ENCODE assay signal across 16 cellular contexts in genomic region chr16:57133911-57134310, GRCh38. TPM values are rescaled to one million over a fixed set of nuclear protein-coding genes. Genes with fewer than 3 reads are reported as not detected.
DNase-seq lines count a peak whose midpoint lies in the region; ATAC-seq and TF ChIP-seq lines count a peak whose summit lies in the region.
"Had no signal": no experiment of that assay in that cellular context is flagged by ENCODE, and none has a peak within 500 bp of the region (broad histone marks: within the 10 kb centered on the region; RNA-seq: fewer than 3 reads in every experiment).

No MANE protein-coding gene starts in this region.

- peak overlapping the region; percentile 88 for H3K27ac Mint-ChIP-seq in CD4-positive, alpha-beta T cell
- peak overlapping the region; percentile 90 for H3K27ac Mint-ChIP-seq in activated naive CD8-positive, alpha-beta T cell treated with anti-CD3 and anti-CD28 coated beads, Interleukin-2, amount 10 ng/mL, durations not matched to agents 7 days and 5 days

- H3K18ac ChIP-seq in neuronal stem cell (ENCODE audit: low read length) = peak overlapping the region; percentile 72

- H2BK5ac ChIP-seq in neuronal stem cell (ENCODE audit: low read length) = peak overlapping the region; percentile 42

- no peaks in the 10 kb centered on the region for H3K9me3 Mint-ChIP-seq in CD4-positive, alpha-beta T cell
- no peaks in the 10 kb centered on the region for H3K9me3 Mint-ChIP-seq in activated naive CD8-positive, alpha-beta T cell treated with anti-CD3 and anti-CD28 coated beads, Interleukin-2, amount 10 ng/mL, durations not matched to agents 7 days and 5 days

- H3K79me1 ChIP-seq in neuronal stem cell (ENCODE audit: low read depth, low read length) = peaks cover 2% of the 10 kb centered on the region

- no peak for ATAC-seq in CD4-positive, alpha-beta T cell (ENCODE audit: poor library complexity)
- peak; percentile 49 for ATAC-seq in activated naive CD8-positive, alpha-beta T cell treated with anti-CD3 and anti-CD28 coated beads, Interleukin-2, amount 10 ng/mL, durations not matched to agents 7 days and 5 days (ENCODE audit: low read depth)
- ATAC-seq in GM19351 (IDR thresholded peaks at IDR 0.05; ENCODE audit: unreplicated experiment) (no peak), psoas muscle (no peak)
- ATAC-seq: gastroesophageal sphincter had no signal

- H3K27me3 ChIP-seq in CD4-positive, alpha-beta T cell (ENCODE audit: control insufficient read depth, insufficient read depth, low read length) = no peaks in the 10 kb centered on the region
- H3K27me3 ChIP-seq in MM.1S (replicated peaks; ENCODE audit: insufficient read depth, low read length) (no peaks in the 10 kb centered on the region), neuronal stem cell (ENCODE audit: control insufficient read depth in 3 of 3, insufficient read depth in 3 of 3, low read depth in 1 of 3, low read length in 3 of 3) (no peaks in the 10 kb centered on the region), stomach (no peaks in the 10 kb centered on the region), psoas muscle (ENCODE audit: insufficient read depth in 3 of 3, low read length in 2 of 3) (no peaks in the 10 kb centered on the region)
- H3K27me3 ChIP-seq: gastroesophageal sphincter, tibial artery had no signal

- H3K4me3 ChIP-seq in MM.1S (ENCODE audit: low read length) (no peak overlapping the region), neuronal stem cell (ENCODE audit: low read length in 2 of 2) (no peak overlapping the region), stomach (no peak overlapping the region), psoas muscle (no peak overlapping the region)
- H3K4me3 ChIP-seq: gastroesophageal sphincter, tibial artery had no signal

- H3K27ac ChIP-seq in CD4-positive, alpha-beta T cell (ENCODE audit: low read depth, low read length) = peak overlapping the region; percentile 62
- no peak overlapping the region; the same call in 1 of the 2 replicates for H3K27ac ChIP-seq in MM.1S (ENCODE audit: low read length)
- H3K27ac ChIP-seq in neuronal stem cell (replicated peaks; ENCODE audit: low read length) = no peak overlapping the region
- no peak overlapping the region for H3K27ac ChIP-seq in stomach
- H3K27ac ChIP-seq in psoas muscle = no peak overlapping the region
- H3K27ac ChIP-seq: C4-2B, gastroesophageal sphincter, tibial artery had no signal

- H3K4me2 ChIP-seq in MM.1S (ENCODE audit: low read depth, low read length) (peak overlapping the region; percentile 85; the same call in 1 of the 2 replicates), neuronal stem cell (ENCODE audit: insufficient read depth, low read length, poor library complexity, severe bottlenecking) (no peak overlapping the region)

- H3K9me2 ChIP-seq in MM.1S (replicated peaks; ENCODE audit: insufficient read depth, low read length) = no peaks in the 10 kb centered on the region

- DNase-seq in CD4-positive, alpha-beta T cell = no peak
- DNase-seq in MM.1S = no peak
- no peak for DNase-seq in activated naive CD8-positive, alpha-beta T cell treated with anti-CD3 and anti-CD28 coated beads, Interleukin-2, amount 10 ng/mL, durations not matched to agents 7 days and 5 days
- no peak for DNase-seq in neuronal stem cell (ENCODE audit: low spot score)
- DNase-seq in stimulated activated CD4-positive, alpha-beta T cell treated with anti-CD3 and anti-CD28 coated beads, Interleukin-4, amount 100 ng/mL, for 4 hours = no peak
- no peak for DNase-seq in stomach
- DNase-seq in psoas muscle = no peak
- DNase-seq: activated CD4-positive, alpha-beta T cell treated with anti-CD3 and anti-CD28 coated beads, Interleukin-2, amount 50 U/mL, for 48 hours; cerebellar nuclear complex; midbrain; NCI-H1930; NCI-H69; tibial artery had no signal

- peak overlapping the region; percentile 66 for H2AK5ac ChIP-seq in neuronal stem cell (ENCODE audit: low read depth, low read length)

- H3K14ac ChIP-seq in neuronal stem cell (ENCODE audit: low read length) = no peak overlapping the region

- WGBS in neuronal stem cell (ENCODE audit: extremely low coverage in 2 of 2, insufficient read length in 2 of 2, insufficient replicate concordance in 1 of 2), 2 donors = no CpG with 5 or more reads among the region's 10 CpGs
- WGBS in stomach, 5 donors = 90 to 94% (median 94%) methylated on average over 7 to 10 of the region's 10 CpGs
- WGBS in psoas muscle, 3 donors = 86 to 92% (median 90%) methylated on average over 10 of the region's 10 CpGs

- no peak overlapping the region for H3K23ac ChIP-seq in neuronal stem cell (ENCODE audit: low read depth, low read length, poor library complexity)

- peaks cover 81% of the 10 kb centered on the region for H3K4me1 Mint-ChIP-seq in CD4-positive, alpha-beta T cell (ENCODE audit: low read depth)
- peaks cover 66% of the 10 kb centered on the region for H3K4me1 Mint-ChIP-seq in activated naive CD8-positive, alpha-beta T cell treated with anti-CD3 and anti-CD28 coated beads, Interleukin-2, amount 10 ng/mL, durations not matched to agents 7 days and 5 days

- no peaks in the 10 kb centered on the region for H3K27me3 Mint-ChIP-seq in CD4-positive, alpha-beta T cell
- no peaks in the 10 kb centered on the region for H3K27me3 Mint-ChIP-seq in activated naive CD8-positive, alpha-beta T cell treated with anti-CD3 and anti-CD28 coated beads, Interleukin-2, amount 10 ng/mL, durations not matched to agents 7 days and 5 days

- peak overlapping the region; percentile 32 for H2BK12ac ChIP-seq in neuronal stem cell (ENCODE audit: low read length)

- no peaks in the 10 kb centered on the region for H3K9me3 ChIP-seq in CD4-positive, alpha-beta T cell (ENCODE audit: control insufficient read depth, low read length)
- H3K9me3 ChIP-seq in MM.1S (replicated peaks; ENCODE audit: insufficient read depth, low read length) (no peaks in the 10 kb centered on the region), neuronal stem cell (replicated peaks in 1 of 2; ENCODE audit: control insufficient read depth in 2 of 2, insufficient read depth in 1 of 2, low read depth in 1 of 2, low read length in 2 of 2) (no peaks in the 10 kb centered on the region), stomach (no peaks in the 10 kb centered on the region), psoas muscle (no peaks in the 10 kb centered on the region)
- H3K9me3 ChIP-seq: gastroesophageal sphincter, tibial artery had no signal

- H3K79me2 ChIP-seq in MM.1S (ENCODE audit: low read length) = no peaks in the 10 kb centered on the region

- intact Hi-C loops in CD4-positive, alpha-beta T cell (cut with DNase I, micrococcal nuclease) = no loop called here
- intact Hi-C loops in stomach (cut with DNase I; ENCODE audit: low total_unique reads) (no loop called here), psoas muscle (cut with DNase I) (no loop called here)

- POLR2A ChIA-PET in CD4-positive, alpha-beta T cell (lab: Charles Lee) = no interaction called here
- POLR2A ChIA-PET in activated naive CD8-positive, alpha-beta T cell treated with anti-CD3 and anti-CD28 coated beads, Interleukin-2, amount 10 ng/mL, durations not matched to agents 7 days and 5 days (lab: Charles Lee) = interaction anchor here (0.6 to 1.9 kb wide), 7 partner anchors 9 to 78 kb away, joined by 3 to 8 read pairs (median 3); partner anchors contain the start of gene CPNE2

- H3K9ac ChIP-seq in MM.1S (ENCODE audit: low read length) = peak overlapping the region; percentile 56; the same call in 1 of the 2 replicates
- no peak overlapping the region for H3K9ac ChIP-seq in neuronal stem cell (ENCODE audit: low read depth, low read length, poor library complexity)

- peak overlapping the region; percentile 91 for H3K4me3 Mint-ChIP-seq in CD4-positive, alpha-beta T cell
- peak overlapping the region; percentile 82 for H3K4me3 Mint-ChIP-seq in activated naive CD8-positive, alpha-beta T cell treated with anti-CD3 and anti-CD28 coated beads, Interleukin-2, amount 10 ng/mL, durations not matched to agents 7 days and 5 days

- CTCF ChIA-PET in CD4-positive, alpha-beta T cell (lab: Charles Lee) = no interaction called here

- no peak overlapping the region for H2BK120ac ChIP-seq in neuronal stem cell (ENCODE audit: low read depth, low read length)

- no peak overlapping the region for H4K91ac ChIP-seq in neuronal stem cell (ENCODE audit: low read depth, low read length, poor library complexity)

- H3K4me1 ChIP-seq in MM.1S (ENCODE audit: low read length) (peaks cover 14% of the 10 kb centered on the region), neuronal stem cell (ENCODE audit: control insufficient read depth in 2 of 2, insufficient read depth in 1 of 2, low read depth in 1 of 2, low read length in 2 of 2) (peaks cover 24 to 28% of the 10 kb centered on the region in 2 donors), stomach (no peaks in the 10 kb centered on the region), psoas muscle (no peaks in the 10 kb centered on the region)
- H3K4me1 ChIP-seq: gastroesophageal sphincter, tibial artery had no signal

- no peaks in the 10 kb centered on the region for H4K20me1 ChIP-seq in MM.1S (ENCODE audit: insufficient read depth, low read length)

- no peak for TF ChIP-seq EP300 in stomach (IDR thresholded peaks at IDR 0.05)

- H3K36me3 Mint-ChIP-seq in CD4-positive, alpha-beta T cell (ENCODE audit: low read depth) = no peaks in the 10 kb centered on the region
- H3K36me3 Mint-ChIP-seq in activated naive CD8-positive, alpha-beta T cell treated with anti-CD3 and anti-CD28 coated beads, Interleukin-2, amount 10 ng/mL, durations not matched to agents 7 days and 5 days = peaks cover 9% of the 10 kb centered on the region

- H2BK15ac ChIP-seq in neuronal stem cell (ENCODE audit: low read length) = peak overlapping the region; percentile 76

- H3K36me3 ChIP-seq in MM.1S (replicated peaks; ENCODE audit: insufficient read depth, low read length) (no peaks in the 10 kb centered on the region), neuronal stem cell (replicated peaks in 1 of 2; ENCODE audit: control insufficient read depth in 2 of 2, insufficient read depth in 2 of 2, low read length in 2 of 2) (peaks cover 5 to 38% of the 10 kb centered on the region in 2 donors), stomach (peaks cover 0 to 23% (median 0%) of the 10 kb centered on the region in 4 donors), psoas muscle (ENCODE audit: insufficient read depth in 1 of 2, low read depth in 1 of 2) (no peaks in the 10 kb centered on the region)

- H2AFZ ChIP-seq in MM.1S (ENCODE audit: low read length) (no peak overlapping the region), neuronal stem cell (ENCODE audit: low read length) (no peak overlapping the region)

- no peak for TF ChIP-seq POLR2A in stomach (IDR thresholded peaks at IDR 0.05)

- H3K4ac ChIP-seq in neuronal stem cell (ENCODE audit: low read length) = no peak overlapping the region

- no peak for TF ChIP-seq CTCF in CD4-positive, alpha-beta T cell (IDR thresholded peaks at IDR 0.05)
- TF ChIP-seq CTCF in MM.1S (IDR thresholded peaks at IDR 0.05; ENCODE audit: low read length) = no peak
- TF ChIP-seq CTCF in stomach (IDR thresholded peaks at IDR 0.05) = no peak
- TF ChIP-seq CTCF in psoas muscle (IDR thresholded peaks at IDR 0.05) = no peak

- no peak overlapping the region for H4K8ac ChIP-seq in neuronal stem cell (ENCODE audit: low read depth, low read length)

- 0 out of 2 replicates have a peak, but pooled peaks cover 3% of the 10 kb centered on the region for H3F3A ChIP-seq in MM.1S (ENCODE audit: insufficient read depth, low read length)

RNA-seq across cellular contexts. Expression of gene CPNE2, which starts 41.5 kb away (rescaled TPM):
- total RNA-seq in CD4-positive, alpha-beta T cell = 1 to 10 TPM; 2.2 to 3.5 TPM
- 10 to 100 TPM; 11.0 to 11.4 TPM for total RNA-seq in activated naive CD8-positive, alpha-beta T cell treated with anti-CD3 and anti-CD28 coated beads, Interleukin-2, amount 10 ng/mL, durations not matched to agents 7 days and 5 days
- polyA plus RNA-seq in neuronal stem cell (2013, experiment 1 of 2) = 60.5 TPM
- 61.7 TPM for polyA plus RNA-seq in neuronal stem cell (2013, experiment 2 of 2)
- total RNA-seq in stomach (10 to 100 TPM in 4 of 5 donors, 1 to 10 TPM in 1; 8.7 to 55.4 (median 27.4) TPM), psoas muscle (10 to 100 TPM in 2 of 4 donors, 1 to 10 TPM in 2; 8.1 to 12.4 (median 10.5) TPM)
- polyA plus RNA-seq in stomach (10 to 100 TPM; 10.7 to 31.8 (median 24.8) TPM), psoas muscle (10 to 100 TPM; 15.1 to 16.9 (median 16.2) TPM)

RNA-seq across cellular contexts. Expression of gene PSME3IP1, which starts 51.9 kb away (rescaled TPM):
- total RNA-seq in CD4-positive, alpha-beta T cell = 10 to 100 TPM; 77.1 to 77.9 TPM
- total RNA-seq in activated naive CD8-positive, alpha-beta T cell treated with anti-CD3 and anti-CD28 coated beads, Interleukin-2, amount 10 ng/mL, durations not matched to agents 7 days and 5 days = 100 to 1,000 TPM; 134 to 140 TPM
- 113 TPM for polyA plus RNA-seq in neuronal stem cell (2013, experiment 1 of 2)
- 110 TPM for polyA plus RNA-seq in neuronal stem cell (2013, experiment 2 of 2)
- total RNA-seq in stomach (100 to 1,000 TPM in 1 of 5 donors, 10 to 100 TPM in 4; 52.7 to 104 (median 91.0) TPM), psoas muscle (10 to 100 TPM; 47.9 to 60.4 (median 50.2) TPM)
- polyA plus RNA-seq in stomach (10 to 100 TPM; 37.4 to 64.3 (median 51.5) TPM), psoas muscle (10 to 100 TPM; 37.1 to 61.9 (median 47.6) TPM)

RNA-seq across cellular contexts. Expression of gene RSPRY1, which starts 52.2 kb away (rescaled TPM):
- 10 to 100 TPM; 19.9 to 21.3 TPM for total RNA-seq in CD4-positive, alpha-beta T cell
- 10 to 100 TPM; 29.5 to 34.3 TPM for total RNA-seq in activated naive CD8-positive, alpha-beta T cell treated with anti-CD3 and anti-CD28 coated beads, Interleukin-2, amount 10 ng/mL, durations not matched to agents 7 days and 5 days
- 50.6 TPM for polyA plus RNA-seq in neuronal stem cell (2013, experiment 1 of 2)
- polyA plus RNA-seq in neuronal stem cell (2013, experiment 2 of 2) = 55.6 TPM
- total RNA-seq in stomach = 100 to 1,000 TPM in 1 of 5 donors, 10 to 100 TPM in 3, 1 to 10 TPM in 1; 5.5 to 110 (median 46.2) TPM
- polyA plus RNA-seq in stomach = 10 to 100 TPM in 1 of 3 donors, 1 to 10 TPM in 2; 8.6 to 13.7 (median 8.8) TPM
- 10 to 100 TPM; 14.6 to 19.5 (median 16.7) TPM for total RNA-seq in psoas muscle
- polyA plus RNA-seq in psoas muscle = 10 to 100 TPM in 2 of 3 donors, 1 to 10 TPM in 1; 7.1 to 18.2 (median 11.0) TPM
